Comparison of ENCODE assay signal across 30 cellular contexts in the genomic region with DNA sequence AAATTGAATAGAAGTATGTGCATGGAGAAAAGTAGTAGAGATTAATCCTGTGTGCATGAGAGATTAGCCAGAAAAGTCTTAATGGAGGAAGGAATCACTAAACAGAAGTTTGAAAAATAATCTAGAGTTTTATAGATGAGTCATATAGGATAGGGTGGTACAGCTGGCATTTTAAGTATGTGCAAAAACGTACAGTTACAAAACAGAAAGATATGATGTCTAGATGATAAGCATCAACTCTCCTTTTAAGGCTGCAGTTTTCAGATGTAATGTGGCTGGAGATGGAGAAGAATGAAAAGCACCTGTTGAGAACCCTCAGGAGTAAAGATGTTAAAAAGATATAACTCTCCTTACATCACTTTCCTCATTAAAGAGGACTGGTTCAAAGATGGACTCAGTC.
"Had no signal": no experiment of that assay in that cellular context is flagged by ENCODE, and none has a peak within 500 bp of the region (broad histone marks: within the 10 kb centered on the region; RNA-seq: fewer than 3 reads in every experiment).

No MANE protein-coding gene starts in this region.

- H3K4me1 Mint-ChIP-seq: activated B cell treated with CpG ODN at 0.5 μM for 24 hours; activated naive CD8-positive, alpha-beta T cell treated with anti-CD3 and anti-CD28 coated beads, Interleukin-2, amount 50 U/mL, for 24 hours had no signal

- H3K27ac ChIP-seq: brain microvascular endothelial cell, KMS-11 had no signal

- H3K36me3 ChIP-seq: brain microvascular endothelial cell had no signal

- H3K4me2 ChIP-seq: KMS-11 had no signal

- DNase-seq: activated B cell treated with CpG ODN at 0.5 μM for 24 hours; activated CD4-positive, alpha-beta memory T cell treated with anti-CD3 and anti-CD28 coated beads for 36 hours; activated CD4-positive, alpha-beta T cell treated with anti-CD3 and anti-CD28 coated beads for 4 hours; activated CD4-positive, alpha-beta T cell treated with anti-CD3 and anti-CD28 coated beads, Interleukin-2, amount 50 U/mL, for 1 hour; activated CD4-positive, CD25-positive, alpha-beta regulatory T cell treated with anti-CD3 and anti-CD28 coated beads, Interleukin-2, amount 50 U/mL, for 72 hours; activated CD8-positive, alpha-beta memory T cell treated with anti-CD3 and anti-CD28 coated beads, Interleukin-2, amount 50 U/mL, for 4 hours; activated gamma-delta T cell treated with Interleukin-2 at 50 U/mL for 16 hours; activated naive CD4-positive, alpha-beta T cell treated with anti-CD3 and anti-CD28 coated beads for 36 hours; activated naive CD8-positive, alpha-beta T cell treated with anti-CD3 and anti-CD28 coated beads, Interleukin-2, amount 50 U/mL, for 24 hours; activated T-cell treated with anti-CD3 and anti-CD28 coated beads for 4 hours; activated T-cell treated with anti-CD3 and anti-CD28 coated beads, Interleukin-2, amount 50 U/mL, for 4 hours; amniotic stem cell; aorta; brain microvascular endothelial cell; central memory CD4-positive, alpha-beta T cell; NCI-H1048; NCI-H1105 treated with DMSO at 0.1 percent for 48 hours; NCI-H1436; NCI-H1694; NCI-H1930; NCI-H2081 treated with DMSO at 0.1 percent for 48 hours; NCI-H345; NCI-H524 treated with DMSO at 0.1 percent for 48 hours; NK-92 treated with Interleukin-12 subunit alpha and Interleukin-12 subunit beta, amount 100 ng/mL, for 24 hours; Right ventricle myocardium superior had no signal

- H3K27me3 ChIP-seq: brain microvascular endothelial cell had no signal

- H3K27ac Mint-ChIP-seq: activated B cell treated with CpG ODN at 0.5 μM for 24 hours; activated CD4-positive, alpha-beta memory T cell treated with anti-CD3 and anti-CD28 coated beads for 36 hours; activated naive CD4-positive, alpha-beta T cell treated with anti-CD3 and anti-CD28 coated beads for 36 hours; activated naive CD4-positive, alpha-beta T cell treated with anti-CD3 and anti-CD28 coated beads, Interleukin-2, amount 50 U/mL, for 72 hours; activated naive CD8-positive, alpha-beta T cell treated with anti-CD3 and anti-CD28 coated beads, Interleukin-2, amount 50 U/mL, for 24 hours; activated T-helper 1 cell treated with anti-CD3 and anti-CD28 coated beads, Interleukin-12 subunit alpha, Interleukin-12 subunit beta, Interleukin-2, Interleukin-4 antibody, amounts not matched to agents 30 ng/mL and 10 ng/mL and 1 ng/mL, durations not matched to agents 14 hours and 24 hours and 36 hours; T-helper 1 cell treated with Interleukin-12 subunit alpha and Interleukin-12 subunit beta and Interleukin-4 antibody, amounts not matched to agents 30 μg/mL and 1 μg/mL, for 36 hours; T-helper 2 cell treated with Interferon-gamma antibody and Interleukin-4, amounts not matched to agents 5 μg/mL and 100 μg/mL, for 36 hours had no signal

- H3K36me3 Mint-ChIP-seq: activated CD4-positive, alpha-beta memory T cell treated with anti-CD3 and anti-CD28 coated beads for 36 hours had no signal

- H3K9ac ChIP-seq: KMS-11 had no signal

- ATAC-seq: activated naive CD4-positive, alpha-beta T cell treated with anti-CD3 and anti-CD28 coated beads, Interleukin-2, amount 50 U/mL, for 72 hours; activated naive CD8-positive, alpha-beta T cell treated with anti-CD3 and anti-CD28 coated beads, Interleukin-2, amount 50 U/mL, for 24 hours; activated T-cell treated with anti-CD3 and anti-CD28 coated beads, Interleukin-2, amount 50 U/mL, for 4 hours had no signal

- H3K4me3 Mint-ChIP-seq: activated B cell treated with CpG ODN at 0.5 μM for 24 hours; activated CD4-positive, alpha-beta memory T cell treated with anti-CD3 and anti-CD28 coated beads for 36 hours; activated naive CD4-positive, alpha-beta T cell treated with anti-CD3 and anti-CD28 coated beads for 36 hours; activated naive CD8-positive, alpha-beta T cell treated with anti-CD3 and anti-CD28 coated beads, Interleukin-2, amount 50 U/mL, for 24 hours; activated T-cell treated with anti-CD3 and anti-CD28 coated beads, Interleukin-2, amount 50 U/mL, for 4 hours; activated T-helper 1 cell treated with anti-CD3 and anti-CD28 coated beads, Interleukin-12 subunit alpha, Interleukin-12 subunit beta, Interleukin-2, Interleukin-4 antibody, amounts not matched to agents 30 ng/mL and 10 ng/mL and 1 ng/mL, durations not matched to agents 14 hours and 24 hours and 36 hours; T-helper 1 cell treated with Interleukin-12 subunit alpha and Interleukin-12 subunit beta and Interleukin-4 antibody, amounts not matched to agents 30 μg/mL and 1 μg/mL, for 36 hours; T-helper 2 cell treated with Interferon-gamma antibody and Interleukin-4, amounts not matched to agents 5 μg/mL and 100 μg/mL, for 36 hours had no signal
